8 cellular contexts compared by ENCODE assay signal in the genomic region with DNA sequence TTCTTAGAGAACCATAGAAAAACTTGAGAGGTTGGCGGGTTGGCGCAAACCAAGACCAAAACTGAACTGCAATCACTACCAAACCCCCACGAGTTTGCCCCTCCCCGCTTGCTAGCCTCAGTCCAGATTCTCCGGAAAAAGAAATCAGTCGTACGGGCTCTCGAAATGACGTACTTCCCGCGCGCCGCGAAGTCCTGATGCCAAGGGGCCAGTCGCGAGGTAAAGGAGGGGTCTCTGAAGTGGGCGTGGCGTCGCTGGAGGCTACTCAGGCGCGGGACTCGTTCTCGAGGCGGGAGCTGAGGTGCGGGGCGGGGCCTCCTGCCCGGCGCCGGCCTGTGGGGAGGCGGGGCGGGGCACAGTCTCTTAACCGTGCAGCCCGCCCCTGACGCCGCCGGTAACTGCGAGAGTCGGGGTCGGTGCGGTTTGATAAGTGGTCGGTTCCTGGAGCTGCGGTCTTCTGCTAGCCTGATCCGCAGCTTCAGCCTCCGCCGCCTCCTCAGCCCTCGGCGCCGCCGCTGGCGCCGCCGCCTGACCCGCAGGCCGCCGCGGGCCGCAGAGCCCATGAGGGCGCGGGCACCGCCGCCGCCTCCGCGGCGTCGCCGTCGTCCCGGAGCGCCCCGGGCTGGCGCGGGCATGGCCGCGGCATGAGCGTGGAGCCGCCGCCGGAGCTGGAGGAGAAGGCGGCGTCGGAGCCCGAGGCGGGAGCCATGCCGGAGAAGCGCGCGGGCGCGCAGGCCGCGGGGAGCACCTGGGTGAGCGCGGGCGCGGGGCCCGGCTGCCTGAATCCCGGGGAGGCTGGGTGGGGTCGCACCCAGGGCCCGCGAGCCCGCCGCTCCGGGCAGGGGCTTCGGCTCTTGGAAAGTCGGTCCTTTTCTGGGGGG. TPM values are rescaled to one million over a fixed set of nuclear protein-coding genes. Genes with fewer than 3 reads are reported as not detected.
DNase-seq lines count a peak whose midpoint lies in the region; ATAC-seq and TF ChIP-seq lines count a peak whose summit lies in the region.
"Not testable (repeated sequence)": the region's sequence is repeated elsewhere in the genome, so short reads cannot be mapped to it uniquely, and the experiment has no call there.

No MANE protein-coding gene starts in this region.

- H2AFZ ChIP-seq in IMR-90 (replicated peaks; ENCODE audit: low read length, poor library complexity): peak overlapping the region; percentile 75
- H2AFZ ChIP-seq in OCI-LY3 (ENCODE audit: low read depth, low read length): not testable (repeated sequence)

- H3K14ac ChIP-seq in IMR-90 (replicated peaks; ENCODE audit: low read depth, low read length): not testable (repeated sequence)

- H4K8ac ChIP-seq in IMR-90 (ENCODE audit: low read depth in 2 of 2, low read length in 2 of 2): peak overlapping the region; percentile 89 to 95

- WGBS in IMR-90 (ENCODE audit: extremely low coverage in 2 of 2, insufficient read length in 1 of 2), 2 experiments: 0% methylated on average over 19 of the region's 106 CpGs; no CpG with 5 or more reads in 1 of the 2 experiments

- TF ChIP-seq POLR2A in IMR-90 (IDR thresholded peaks at IDR 0.05; ENCODE audit: low read depth, low read length): 0 out of 2 replicates have a peak, but pooled peaks have one; percentile 43

- not testable (repeated sequence) for H4K91ac ChIP-seq in IMR-90 (ENCODE audit: insufficient read depth, low read depth, low read length)

- H4K20me1 ChIP-seq in IMR-90 (ENCODE audit: insufficient read depth, low read length); OCI-LY3 (ENCODE audit: insufficient read depth, low read length): not testable (repeated sequence)

- not testable (repeated sequence) for TF ChIP-seq RAD21 in IMR-90 (IDR thresholded peaks at IDR 0.05; ENCODE audit: low read length)

- not testable (repeated sequence) for H2BK15ac ChIP-seq in IMR-90 (ENCODE audit: low read depth, low read length)

- ATAC-seq in GM21576 (IDR thresholded peaks at IDR 0.05; ENCODE audit: unreplicated experiment) (peak; percentile 88), IMR-90 (ENCODE audit: low read depth) (peak; percentile 99)

- H3K23ac ChIP-seq in IMR-90 (ENCODE audit: low read depth, low read length): not testable (repeated sequence)

- peak overlapping the region; percentile 71; the same call in 1 of the 2 replicates for H3K56ac ChIP-seq in IMR-90 (ENCODE audit: extremely low read depth, insufficient read depth, low read length)

- H3K9me1 ChIP-seq in IMR-90 (ENCODE audit: insufficient read depth, low read length): not testable (repeated sequence)

- H3K9ac ChIP-seq in IMR-90 (ENCODE audit: low read depth, low read length) (0 out of 2 replicates have a peak overlapping the region, but pooled peaks have one; percentile 63), OCI-LY3 (ENCODE audit: low read length) (peak overlapping the region; percentile 67)

- in situ Hi-C loops in IMR-90 (cut with MboI; ENCODE audit: low sequenced_read_pairs): not testable (repeated sequence)

- peak overlapping the region; percentile 62 for H2BK5ac ChIP-seq in IMR-90 (ENCODE audit: low read depth, low read length, poor library complexity, severe bottlenecking)

- H3K27ac ChIP-seq in IMR-90 (ENCODE audit: insufficient read depth, low read length) (peak overlapping the region; percentile 69), OCI-LY3 (ENCODE audit: low read length) (peak overlapping the region; percentile 71)

- H3K36me3 ChIP-seq in IMR-90 (ENCODE audit: control insufficient read depth, insufficient read depth, low read length); OCI-LY3 (replicated peaks; ENCODE audit: low read depth, low read length): not testable (repeated sequence)

- CTCF ChIA-PET in IMR-90 (lab: Yijun Ruan, JAX): not testable (repeated sequence)

- H3K4me2 ChIP-seq in IMR-90 (ENCODE audit: low read depth, low read length) (peak overlapping the region; percentile 85), OCI-LY3 (ENCODE audit: low read length) (peak overlapping the region; percentile 67)

- H4K5ac ChIP-seq in IMR-90 (ENCODE audit: low read depth, low read length): peak overlapping the region; percentile 89; the same call in 1 of the 2 replicates

- H3K79me2 ChIP-seq in OCI-LY3 (ENCODE audit: low read length): peaks cover 21% of the 10 kb centered on the region

- H3K18ac ChIP-seq in IMR-90 (ENCODE audit: low read depth, low read length): not testable (repeated sequence)

- 0 out of 2 replicates have a peak overlapping the region, but pooled peaks have one; percentile 23 for H2BK120ac ChIP-seq in IMR-90 (ENCODE audit: low read depth, low read length)

- H2AK9ac ChIP-seq in IMR-90 (replicated peaks; ENCODE audit: low read depth, low read length, poor library complexity): not testable (repeated sequence)

- DNase-seq in DMS153 treated with DMSO at 0.1 percent for 48 hours (lab: John Stamatoyannopoulos, UW; ENCODE audit: unreplicated experiment): peak; percentile 86
- DNase-seq in IMR-90: peak; percentile 81
- peak; percentile 76 for DNase-seq in activated T-cell treated with anti-CD3 and anti-CD28 coated beads for 1 hour (ENCODE audit: low read depth)
- DNase-seq in epithelial cell of esophagus (ENCODE audit: low read depth): peak; percentile 93
- DNase-seq in stimulated activated CD8-positive, alpha-beta memory T cell treated with anti-CD3 and anti-CD28 coated beads, Interleukin-2, amount 100 ng/mL, for 48 hours (ENCODE audit: low read depth in 2 of 2): peak; percentile 80 to 83

- H3K79me1 ChIP-seq in IMR-90 (ENCODE audit: low read depth in 1 of 2, low read length in 2 of 2): not testable (repeated sequence)

- TF ChIP-seq CTCF in IMR-90 (conservative IDR thresholded peaks at IDR 0.05; ENCODE audit: low read depth, low read length); OCI-LY3 (IDR thresholded peaks at IDR 0.05; ENCODE audit: low read depth, low read length); epithelial cell of esophagus (IDR thresholded peaks at IDR 0.05; ENCODE audit: insufficient read depth, low read depth, low read length, missing control alignments): not testable (repeated sequence)

- POLR2A ChIA-PET in IMR-90 (lab: Charles Lee; ENCODE audit: unreplicated experiment): not testable (repeated sequence)

- not testable (repeated sequence) for H3K4me1 ChIP-seq in IMR-90 (ENCODE audit: control insufficient read depth, insufficient read depth, low read length); OCI-LY3 (ENCODE audit: low read length); mononuclear cell (ENCODE audit: insufficient read depth, low read length)

- H3K4me3 ChIP-seq in IMR-90 (ENCODE audit: insufficient read depth, low read depth, low read length) (peak overlapping the region; percentile 81), OCI-LY3 (ENCODE audit: low read length) (peak overlapping the region; percentile 81), epithelial cell of esophagus (ENCODE audit: low read length) (peak overlapping the region; percentile 51), mononuclear cell (ENCODE audit: low read length) (peak overlapping the region; percentile 53)

- H2BK20ac ChIP-seq in IMR-90 (ENCODE audit: low read depth, low read length): not testable (repeated sequence)

- intact Hi-C loops in IMR-90 (cut with micrococcal nuclease): not testable (repeated sequence)

- not testable (repeated sequence) for BruUV-seq in IMR-90 (replicated peaks; lab: Mats Ljungman, UMichigan)

- H3K9me3 ChIP-seq in IMR-90 (ENCODE audit: control insufficient read depth, insufficient read depth, low read length); OCI-LY3 (ENCODE audit: insufficient read depth, low read length); mononuclear cell (ENCODE audit: low read depth, low read length): not testable (repeated sequence)

- dilution Hi-C loops in IMR-90 (cut with HindIII; ENCODE audit: low sequenced_read_pairs, unreplicated experiment): not testable (repeated sequence)

- H3K4ac ChIP-seq in IMR-90 (ENCODE audit: low read depth, low read length): peak overlapping the region; percentile 64; the same call in 1 of the 2 replicates

- H2AK5ac ChIP-seq in IMR-90 (ENCODE audit: low read depth, low read length): not testable (repeated sequence)

- not testable (repeated sequence) for H3K27me3 ChIP-seq in IMR-90 (ENCODE audit: control insufficient read depth, insufficient read depth, low read length); OCI-LY3 (ENCODE audit: low read depth, low read length); mononuclear cell (ENCODE audit: insufficient read depth, low read length)

TF ChIP-seq in IMR-90, 13 proteins besides CTCF, POLR2A, EP300 and RAD21:
- 0 out of 2 replicates have a peak, but pooled peaks have one; percentile 25 for TF ChIP-seq MXI1 (IDR thresholded peaks at IDR 0.05; ENCODE audit: borderline replicate concordance, low read depth, low read length)
- peak; percentile 63; the same call in 1 of the 2 replicates for TF ChIP-seq MAZ (IDR thresholded peaks at IDR 0.05; ENCODE audit: borderline replicate concordance, low read depth, low read length)

RNA-seq across cellular contexts. Expression of a gene that starts 46.0 kb away (rescaled TPM):
- not detected in 2 replicates for total RNA-seq in IMR-90 (2012; rRNA removed)
- not detected in 2 replicates for polyA plus RNA-seq in IMR-90 (2012; rRNA removed)
- not detected in 2 replicates for polyA plus RNA-seq in IMR-90 (2012; cell fraction: cytosol; rRNA removed)
- not detected in 2 replicates for polyA plus RNA-seq in IMR-90 (2012; cell fraction: nucleus; rRNA removed; ENCODE audit: low replicate concordance)
- not detected for total RNA-seq in mononuclear cell

Comparison
In these comparisons a context has a peak if more than half of its experiments do, and no peak if none do; other contexts are left out.
1. Peak in every context shown above with its lines: DNase-seq, ATAC-seq, H3K4me3 ChIP-seq and H3K27ac ChIP-seq.